Comparison of ENCODE assay signal across 17 cellular contexts in genomic region chr14:55220230-55220629, GRCh38. TPM values are rescaled to one million over a fixed set of nuclear protein-coding genes. Genes with fewer than 3 reads are reported as not detected.
DNase-seq lines count a peak whose midpoint lies in the region; FAIRE-seq and TF ChIP-seq lines count a peak whose summit lies in the region.
"Had no signal": no experiment of that assay in that cellular context is flagged by ENCODE, and none has a peak within 500 bp of the region (broad histone marks: within the 10 kb centered on the region; RNA-seq: fewer than 3 reads in every experiment).

No MANE protein-coding gene starts in this region.

- no peak overlapping the region for H2AFZ ChIP-seq in neural progenitor cell (replicated peaks)

- no peak overlapping the region for H3K9ac ChIP-seq in neural progenitor cell

- H3K9me3 Mint-ChIP-seq in neural progenitor cell: no peaks in the 10 kb centered on the region

- no peak overlapping the region for H3K4me3 Mint-ChIP-seq in neural progenitor cell

- no peaks in the 10 kb centered on the region for H3K79me2 ChIP-seq in neural progenitor cell (ENCODE audit: low read depth)

- no peaks in the 10 kb centered on the region for H3K36me3 Mint-ChIP-seq in neural progenitor cell

- no peaks in the 10 kb centered on the region for H3K9me3 ChIP-seq in neural progenitor cell (ENCODE audit: low read depth)

- no peaks in the 10 kb centered on the region for H3K36me3 ChIP-seq in bronchial epithelial cell (ENCODE audit: control insufficient read depth, insufficient read depth, low read length)
- no peaks in the 10 kb centered on the region for H3K36me3 ChIP-seq in neural progenitor cell

- no peaks in the 10 kb centered on the region for H3F3A ChIP-seq in neural progenitor cell (ENCODE audit: low read depth)

- peak overlapping the region; percentile 21 for H3K4me2 ChIP-seq in neural progenitor cell

- DNase-seq in HT1080 (ENCODE audit: low read depth): peak; percentile 58
- peak; percentile 42 for DNase-seq in NCI-H226
- DNase-seq in bronchial epithelial cell (ENCODE audit: low read depth): peak; percentile 35
- DNase-seq in neural progenitor cell (ENCODE audit: low spot score): no peak
- DNase-seq in GM10248 (ENCODE audit: extremely low spot score): no peak
- no peak for DNase-seq in activated CD4-positive, CD25-positive, alpha-beta regulatory T cell treated with anti-CD3 and anti-CD28 coated beads, Interleukin-2, amount 50 U/mL, for 72 hours
- no peak for DNase-seq in effector CD8-positive, alpha-beta T cell (lab: John Stamatoyannopoulos, UW)
- DNase-seq: AML-193; GOT3; Karpas-422; NCI-H1105; NCI-H2081; NCI-H2171 treated with DMSO at 0.1 percent for 48 hours; NK-92 treated with Interleukin-12 subunit alpha and Interleukin-12 subunit beta, amount 100 ng/mL, for 24 hours; T-helper 1 cell had no signal

- H3K27ac Mint-ChIP-seq in neural progenitor cell: no peak overlapping the region

- POLR2A ChIA-PET in GM10248 (lab: Yijun Ruan, JAX): no interaction called here

- H3K4me1 ChIP-seq in neural progenitor cell: peaks cover 9% of the 10 kb centered on the region

- H3K4me3 ChIP-seq in bronchial epithelial cell (ENCODE audit: low read depth, low read length) (no peak overlapping the region), neural progenitor cell (no peak overlapping the region)

- no peak for TF ChIP-seq CTCF in bronchial epithelial cell (IDR thresholded peaks at IDR 0.05; ENCODE audit: insufficient read depth, low read length, severe bottlenecking)
- no peak for TF ChIP-seq CTCF in neural progenitor cell (IDR thresholded peaks at IDR 0.05)
- no peak for TF ChIP-seq CTCF in GM10248 (IDR thresholded peaks at IDR 0.05; ENCODE audit: control extremely low read depth, extremely low read depth, low read depth, missing control alignments)

- H4K20me1 ChIP-seq in neural progenitor cell (ENCODE audit: low read depth): no peaks in the 10 kb centered on the region

- H3K4me1 Mint-ChIP-seq in neural progenitor cell: peaks cover 10% of the 10 kb centered on the region

- no peak for FAIRE-seq in bronchial epithelial cell (lab: Jason Lieb, UNC)
- FAIRE-seq: D721Med had no signal

- H3K27me3 ChIP-seq in bronchial epithelial cell (ENCODE audit: control insufficient read depth, insufficient read depth, low read length): no peaks in the 10 kb centered on the region
- H3K27me3 ChIP-seq in neural progenitor cell: no peaks in the 10 kb centered on the region

- no peaks in the 10 kb centered on the region for H3K27me3 Mint-ChIP-seq in neural progenitor cell (ENCODE audit: insufficient read depth, low read depth)

- no peak overlapping the region for H3K27ac ChIP-seq in neural progenitor cell
- H3K27ac ChIP-seq: C4-2B had no signal

- CTCF ChIA-PET in GM10248 (lab: Yijun Ruan, JAX): no interaction called here

RNA-seq across cellular contexts. Expression of gene DLGAP5, which starts 28.8 kb away (rescaled TPM):
- 42.8 and 53.6 TPM in 2 replicates for total RNA-seq in HT1080 (2014; rRNA removed; shearing (Covaris generic))
- polyA plus RNA-seq in HT1080 (2015; cell fraction: cytosol; rRNA removed): 42.3 and 46.3 TPM in 2 replicates
- 105 and 106 TPM in 2 replicates for polyA plus RNA-seq in HT1080 (2015; cell fraction: nucleus; rRNA removed)
- total RNA-seq in bronchial epithelial cell: 0.26 and 0.38 TPM in 2 replicates
- 191 and 313 TPM in 2 replicates for total RNA-seq in neural progenitor cell (ENCODE audit: low replicate concordance)

RNA-seq across cellular contexts. Expression of gene FBXO34, which starts 51.0 kb away (rescaled TPM):
- total RNA-seq in HT1080 (2014; rRNA removed; shearing (Covaris generic)): 16.0 and 19.4 TPM in 2 replicates
- polyA plus RNA-seq in HT1080 (2015; cell fraction: cytosol; rRNA removed): 8.9 and 11.2 TPM in 2 replicates
- polyA plus RNA-seq in HT1080 (2015; cell fraction: nucleus; rRNA removed): 38.9 and 42.9 TPM in 2 replicates
- total RNA-seq in bronchial epithelial cell: 28.9 and 29.5 TPM in 2 replicates
- total RNA-seq in neural progenitor cell (ENCODE audit: low replicate concordance): 23.2 and 23.7 TPM in 2 replicates

Comparison
In these comparisons a context has a peak if more than half of its experiments do, and no peak if none do; other contexts are left out.
1. DNase-seq: peak in HT1080 (single experiment), NCI-H226 (single experiment) and bronchial epithelial cell (single experiment); none in neural progenitor cell (single experiment), GM10248 (single experiment), activated CD4-positive, CD25-positive, alpha-beta regulatory T cell treated with anti-CD3 and anti-CD28 coated beads, Interleukin-2, amount 50 U/mL, for 72 hours (single experiment) and effector CD8-positive, alpha-beta T cell (single experiment).
2. RNA of gene DLGAP5, which starts 28.8 kb away (total RNA-seq): 191 to 313 TPM in neural progenitor cell and 42.8 to 53.6 TPM in HT1080; 0.26 to 0.38 TPM in bronchial epithelial cell; every median in the first group is over 10 times any median in the second.